10 cellular contexts compared by ENCODE assay signal in genomic region chr6:155395339-155395738, GRCh38.
"Had no signal": no experiment of that assay in that cellular context is flagged by ENCODE, and none has a peak within 500 bp of the region (broad histone marks: within the 10 kb centered on the region; RNA-seq: fewer than 3 reads in every experiment).

No MANE protein-coding gene starts in this region.

- ATAC-seq: GM23338, HCT116 had no signal

- H3K4me3 Mint-ChIP-seq: GM23338, HFFc6 had no signal

- H3K36me3 ChIP-seq: HAP-1 had no signal

- DNase-seq: GM23248, GOT3, H7, HCEC 1CT, HFFc6 had no signal

- H3K4me2 ChIP-seq: GM23338 had no signal

- H3K9me3 ChIP-seq: HAP-1 had no signal

- FAIRE-seq: H1, H54 had no signal

- H3K9ac ChIP-seq: GM23248 had no signal

- H3K9me3 Mint-ChIP-seq: GM23338, HFFc6 had no signal

- H3K4me3 ChIP-seq: GM23248, GM23338, HAP-1 had no signal

- H3K27ac ChIP-seq: GM23248 had no signal

- H2AFZ ChIP-seq: GM23248, GM23338 had no signal

- H3K27ac Mint-ChIP-seq: GM23338, HFFc6 had no signal
